ENCODE assay signal across 26 cellular contexts in the genomic region with DNA sequence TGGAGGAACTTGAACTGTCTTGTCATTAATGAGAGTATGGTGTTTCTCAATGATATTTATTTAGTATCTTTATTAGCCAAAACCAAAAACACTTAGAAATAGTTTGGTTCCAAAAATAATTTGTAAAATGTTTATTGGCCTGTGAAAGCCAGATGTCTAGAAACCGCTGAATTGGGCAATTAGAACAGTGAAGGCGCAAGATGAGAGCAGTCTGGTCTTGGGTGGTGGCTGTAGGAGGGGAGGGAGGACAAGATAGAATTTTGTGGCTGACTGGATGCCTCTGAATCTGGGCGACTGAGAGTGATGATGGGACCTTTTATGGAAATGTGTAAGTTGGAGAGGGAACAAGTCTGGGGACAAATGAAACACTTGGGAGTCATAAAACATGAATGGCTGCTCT. TPM values are rescaled to one million over a fixed set of nuclear protein-coding genes. Genes with fewer than 3 reads are reported as not detected.
A peak's percentile ranks its signal among the peaks of the same experiment; 100 is the strongest.
DNase-seq lines count a peak whose midpoint lies in the region; ATAC-seq, FAIRE-seq and TF ChIP-seq lines count a peak whose summit lies in the region.
"Had no signal": no experiment of that assay in that cellular context is flagged by ENCODE, and none has a peak within 500 bp of the region (broad histone marks: within the 10 kb centered on the region; RNA-seq: fewer than 3 reads in every experiment).

No MANE protein-coding gene starts in this region.

- no peaks in the 10 kb centered on the region for H3K9me3 ChIP-seq in left lung
- H3K9me3 ChIP-seq: A549; BE2C; BLaER1 treated with 17β-estradiol and CSF1 and Interleukin-3, amounts not matched to agents 10 nM and 100 nM; HAP-1 had no signal

- TF ChIP-seq CTCF in NB4 (IDR thresholded peaks at IDR 0.05; ENCODE audit: low read depth, low read length) (no peak), left lung (IDR thresholded peaks at IDR 0.05) (no peak)

- TF ChIP-seq POLR2A in NB4 (IDR thresholded peaks at IDR 0.05; ENCODE audit: extremely low read depth, insufficient read length): no peak

- ATAC-seq in left lung (peak; percentile 50), sciatic nerve (peak; percentile 70), HG03469 (IDR thresholded peaks at IDR 0.05; ENCODE audit: unreplicated experiment) (no peak)
- ATAC-seq: A549, GM12878 had no signal

- intact Hi-C loops in left lung (cut with DNase I) (no loop called here), sciatic nerve (cut with DNase I) (no loop called here)

- DNase-seq in NB4 (ENCODE audit: low read depth) (peak; percentile 8), left lung (no peak), sciatic nerve (ENCODE audit: low spot score) (no peak), cortex of kidney (lab: John Stamatoyannopoulos, UW) (no peak), NCI-H1417 treated with DMSO at 0.1 percent for 48 hours (lab: John Stamatoyannopoulos, UW) (no peak)
- DNase-seq: 8988T; ACHN; AML-193; BE2C; CD4-positive, alpha-beta T cell; CD8-positive, alpha-beta memory T cell; DMS 273 treated with DMSO at 0.1 percent for 48 hours; DMS79; EL; GDM1; GOT3; HFFc6 had no signal

- no peaks in the 10 kb centered on the region for H3K27me3 ChIP-seq in left lung
- H3K27me3 ChIP-seq: BE2C; BLaER1 treated with 17β-estradiol and CSF1 and Interleukin-3, amounts not matched to agents 10 nM and 100 nM had no signal

- H3K4me3 ChIP-seq in NB4 (ENCODE audit: low read depth, low read length): no peak overlapping the region
- no peak overlapping the region for H3K4me3 ChIP-seq in left lung
- H3K4me3 ChIP-seq: A549; BLaER1 treated with 17β-estradiol and CSF1 and Interleukin-3, amounts not matched to agents 10 nM and 100 nM; GM12878; HAP-1 had no signal

- no peaks in the 10 kb centered on the region for H3K36me3 ChIP-seq in left lung
- H3K36me3 ChIP-seq: BE2C; BLaER1 treated with 17β-estradiol and CSF1 and Interleukin-3, amounts not matched to agents 10 nM and 100 nM; HAP-1 had no signal

- H3K4me1 ChIP-seq in left lung: no peaks in the 10 kb centered on the region
- H3K4me1 ChIP-seq: A549; BE2C; BLaER1 treated with 17β-estradiol and CSF1 and Interleukin-3, amounts not matched to agents 10 nM and 100 nM; HAP-1 had no signal

- H3K27ac ChIP-seq in left lung: no peak overlapping the region
- H3K27ac ChIP-seq: A549; BLaER1 treated with 17β-estradiol and CSF1 and Interleukin-3, amounts not matched to agents 10 nM and 100 nM had no signal

- peak; percentile 98 for FAIRE-seq in endometrium (lab: Jason Lieb, UNC)
- FAIRE-seq: A549, D721Med, GM12878, GM18507, H54 had no signal

RNA-seq across cellular contexts. Expression of a gene that starts 35.4 kb away (rescaled TPM):
- total RNA-seq in left lung (10 to 100 TPM; 24.0 to 49.8 TPM), sciatic nerve (105 TPM)
